ENCODE assay signal across 9 cellular contexts in the genomic region with DNA sequence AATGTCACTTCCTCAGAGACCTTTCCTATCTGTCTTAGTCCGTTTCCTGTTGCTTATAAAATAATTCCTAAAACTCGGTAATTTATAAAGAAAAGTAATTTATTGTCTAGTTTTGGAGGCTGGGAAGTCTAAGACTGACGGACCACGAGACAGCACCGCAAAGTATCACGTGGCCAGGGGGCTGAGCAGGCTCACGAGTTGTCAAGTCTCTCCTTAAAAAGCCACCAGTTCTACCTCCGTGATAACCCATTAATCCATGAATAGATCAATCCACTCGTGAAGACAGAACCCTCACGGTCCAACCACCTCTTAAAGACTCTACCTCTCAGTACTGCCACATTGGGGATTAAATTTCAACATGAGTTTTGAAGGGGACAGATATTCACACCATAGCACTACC. TPM values are rescaled to one million over a fixed set of nuclear protein-coding genes. Genes with fewer than 3 reads are reported as not detected.
DNase-seq lines count a peak whose midpoint lies in the region; ATAC-seq, FAIRE-seq and TF ChIP-seq lines count a peak whose summit lies in the region.
"Had no signal": no experiment of that assay in that cellular context is flagged by ENCODE, and none has a peak within 500 bp of the region (broad histone marks: within the 10 kb centered on the region; RNA-seq: fewer than 3 reads in every experiment).

No MANE protein-coding gene starts in this region.

- peaks cover 17% of the 10 kb centered on the region for H3K23me2 ChIP-seq in H9 (ENCODE audit: insufficient read length, low read depth, low read length, poor library complexity, severe bottlenecking)

- H2BK12ac ChIP-seq in H9 (ENCODE audit: insufficient read length, low read depth, low read length), result no peak overlapping the region

- BruUV-seq in K562 (replicated peaks; lab: Mats Ljungman, UMichigan), result no TSS peak

- H4K8ac ChIP-seq in H9 (replicated peaks; ENCODE audit: insufficient read length, low read depth, low read length), result no peak overlapping the region

- no peaks in the 10 kb centered on the region for H3K27me3 ChIP-seq in H9 (ENCODE audit: insufficient read depth, low read length)
- no peaks in the 10 kb centered on the region for H3K27me3 ChIP-seq in K562 (ENCODE audit: control insufficient read depth in 2 of 2, insufficient read depth in 2 of 2, low read length in 2 of 2)

- H4K20me1 ChIP-seq in H9 (ENCODE audit: control insufficient read depth, insufficient read depth, insufficient read length), result peaks cover 3% of the 10 kb centered on the region
- H4K20me1 ChIP-seq in K562 (replicated peaks; ENCODE audit: control insufficient read depth, insufficient read depth, low read length), result peaks cover 3% of the 10 kb centered on the region; the same call in 1 of the 2 replicates

- H3K27me3 Mint-ChIP-seq in H9 (ENCODE audit: low read depth), result no peaks in the 10 kb centered on the region
- H3K27me3 Mint-ChIP-seq: activated naive CD4-positive, alpha-beta T cell treated with anti-CD3 and anti-CD28 coated beads, Interleukin-2, amount 50 U/mL, for 24 hours had no signal

- no peak overlapping the region for H2AFZ ChIP-seq in H9 (ENCODE audit: low read length)
- H2AFZ ChIP-seq in K562 (ENCODE audit: low read depth, low read length), result peak overlapping the region; percentile 80

- no peak overlapping the region for H2BK15ac ChIP-seq in H9 (ENCODE audit: low read depth, low read length)

- no peak overlapping the region for H2BK5ac ChIP-seq in H9 (ENCODE audit: insufficient read length, low read length)

- no peaks in the 10 kb centered on the region for H3K79me1 ChIP-seq in H9 (ENCODE audit: insufficient read depth, low read depth, low read length, poor library complexity, severe bottlenecking)

- DNase-seq in H9 (no peak), RKO (ENCODE audit: low spot score) (peak; percentile 44), K562 (ENCODE audit: extremely low read depth in 1 of 4, low spot score in 3 of 4) (peak; percentile 16 to 62 (median 22)), medulla oblongata (ENCODE audit: extremely low spot score) (peak; percentile 30), NCI-H510A (lab: John Stamatoyannopoulos, UW) (no peak), posterior vena cava (ENCODE audit: low spot score) (no peak), NCI-H774 (lab: John Stamatoyannopoulos, UW) (no peak)

- H3K9me3 Mint-ChIP-seq in H9, result no peaks in the 10 kb centered on the region
- H3K9me3 Mint-ChIP-seq: activated naive CD4-positive, alpha-beta T cell treated with anti-CD3 and anti-CD28 coated beads, Interleukin-2, amount 50 U/mL, for 24 hours had no signal

- peaks cover 5 to 8% of the 10 kb centered on the region in 2 experiments for H3K4me1 Mint-ChIP-seq in H9

- CTCF ChIA-PET in K562 (lab: Yijun Ruan, JAX; ENCODE audit: low intra/inter-chr PET ratio), result no interaction called here

- H3K4ac ChIP-seq in H9 (ENCODE audit: low read depth, low read length), result no peak overlapping the region

- POLR2A ChIA-PET in K562 (lab: Yijun Ruan, JAX), result no interaction called here

- H4K91ac ChIP-seq in H9 (ENCODE audit: insufficient read length, low read depth, low read length), result no peak overlapping the region

- TF ChIP-seq CTCF in H9 (conservative IDR thresholded peaks at IDR 0.05) (no peak), K562 (IDR thresholded peaks at IDR 0.05 in 2 of 3, conservative IDR thresholded peaks at IDR 0.05 in 1 of 3; ENCODE audit: insufficient read depth in 2 of 3, low read depth in 1 of 3, low read length in 3 of 3) (no peak)

- no peak overlapping the region for H3K23ac ChIP-seq in H9 (ENCODE audit: insufficient read length, low read depth, low read length)

- H3K4me3 ChIP-seq in K562 (peak overlapping the region; percentile 95), urinary bladder (ENCODE audit: low read depth, low read length) (peak overlapping the region; percentile 67)

- H3K4me1 ChIP-seq in H9 (ENCODE audit: insufficient read depth, low read length), result no peaks in the 10 kb centered on the region; the same call in 1 of the 2 replicates
- peaks cover 11 to 29% of the 10 kb centered on the region in 2 experiments for H3K4me1 ChIP-seq in K562 (replicated peaks in 1 of 2; ENCODE audit: control insufficient read depth in 2 of 2, insufficient read depth in 2 of 2, low read length in 2 of 2)
- peaks cover 1% of the 10 kb centered on the region for H3K4me1 ChIP-seq in urinary bladder (ENCODE audit: insufficient read depth)

- peak overlapping the region; percentile 49 for H3K9ac ChIP-seq in H9 (ENCODE audit: extremely low read depth, insufficient read length, low read length)
- H3K9ac ChIP-seq in K562 (ENCODE audit: insufficient read depth in 1 of 2, low read depth in 2 of 2, low read length in 2 of 2), result peak overlapping the region; percentile 93 to 96

- intact Hi-C loops in K562 (cut with micrococcal nuclease) (no loop called here), posterior vena cava (cut with DNase I) (no loop called here)

- H3K79me2 ChIP-seq in H9 (ENCODE audit: insufficient read depth, low read length) (peaks cover 2% of the 10 kb centered on the region; the same call in 1 of the 2 replicates), K562 (ENCODE audit: control insufficient read depth, insufficient read depth, low read length) (peaks cover 94% of the 10 kb centered on the region)

- no peak overlapping the region for H3K56ac ChIP-seq in H9 (ENCODE audit: insufficient read length, low read depth, low read length)

- TF ChIP-seq RAD21 in K562 (CRISPR knock-in tag; conservative IDR thresholded peaks at IDR 0.05 in 1 of 2, IDR thresholded peaks at IDR 0.05 in 1 of 2), result no peak

- H3K4me3 Mint-ChIP-seq in H9, result no peak overlapping the region
- H3K4me3 Mint-ChIP-seq: activated naive CD4-positive, alpha-beta T cell treated with anti-CD3 and anti-CD28 coated beads, Interleukin-2, amount 50 U/mL, for 24 hours had no signal

- no CpG with 5 or more reads among the region's 10 CpGs for whole genome bisulfite sequencing in H9 (ENCODE audit: extremely low coverage, insufficient read length, low lambda C conversion rate)
- 2% methylated on average over 10 of the region's 10 CpGs for WGBS in K562 (ENCODE audit: insufficient coverage, low coverage, missing lambda C conversion rate)
- WGBS in urinary bladder, result under 1% methylated on average over 10 of the region's 10 CpGs

- H2AK5ac ChIP-seq in H9 (ENCODE audit: insufficient read length, low read length), result no peak overlapping the region

- TF ChIP-seq POLR2A in K562 (conservative IDR thresholded peaks at IDR 0.05), result no peak

- H3K27ac ChIP-seq in H9 (ENCODE audit: insufficient read length, low read depth, low read length) (no peak overlapping the region), K562 (ENCODE audit: extremely low read depth, low read depth, low read length) (peak overlapping the region; percentile 81), urinary bladder (ENCODE audit: low read depth) (no peak overlapping the region)

- FAIRE-seq in K562 (lab: Jason Lieb, UNC), result peak; percentile 48

- ATAC-seq in K562, result 0 out of 3 replicates have a peak, but pooled peaks have one; percentile 10

- H2BK20ac ChIP-seq in H9 (ENCODE audit: low read depth, low read length, poor library complexity, severe bottlenecking), result no peak overlapping the region

- H3T11ph ChIP-seq in H9 (ENCODE audit: low read length), result no peak overlapping the region

- H3K4me2 ChIP-seq in H9 (ENCODE audit: insufficient read depth, insufficient read length, low read length), result peak overlapping the region; percentile 95
- H3K4me2 ChIP-seq in K562 (ENCODE audit: insufficient read depth, low read length), result peak overlapping the region; percentile 95

- H3K36me3 Mint-ChIP-seq in H9 (ENCODE audit: insufficient read depth in 1 of 3, low read depth in 3 of 3), result peaks cover 0 to 13% (median 7%) of the 10 kb centered on the region in 3 experiments; a peak in 4 of 7 replicates

- H3K9me3 ChIP-seq in H9 (ENCODE audit: control insufficient read depth, low read depth, low read length) (no peaks in the 10 kb centered on the region), K562 (replicated peaks; ENCODE audit: control insufficient read depth, insufficient read depth, low read depth, low read length) (no peaks in the 10 kb centered on the region)

- no peak overlapping the region for H2BK120ac ChIP-seq in H9 (ENCODE audit: low read depth, low read length, poor library complexity, severe bottlenecking)

- in situ Hi-C loops in K562 (cut with MboI), result no loop called here

- no peaks in the 10 kb centered on the region for H3K9me1 ChIP-seq in K562 (ENCODE audit: control insufficient read depth, insufficient read depth, low read length)

- H4K5ac ChIP-seq in H9 (ENCODE audit: insufficient read length, low read depth, low read length), result no peak overlapping the region

- no peak overlapping the region for H3K14ac ChIP-seq in H9 (ENCODE audit: insufficient read depth, low read length)

- no peak overlapping the region for H3K18ac ChIP-seq in H9 (ENCODE audit: insufficient read length, low read depth, low read length)

- no peak for TF ChIP-seq EP300 in K562 (IDR thresholded peaks at IDR 0.05; ENCODE audit: low read length)

- H3K36me3 ChIP-seq in K562 (ENCODE audit: control insufficient read depth, insufficient read depth, low read length) (peaks cover 19% of the 10 kb centered on the region; the same call in 2 of the 3 replicates), urinary bladder (ENCODE audit: insufficient read depth) (no peaks in the 10 kb centered on the region)

- no peak overlapping the region for H3K27ac Mint-ChIP-seq in H9
- H3K27ac Mint-ChIP-seq: activated naive CD4-positive, alpha-beta T cell treated with anti-CD3 and anti-CD28 coated beads, Interleukin-2, amount 50 U/mL, for 24 hours had no signal

RNA-seq across cellular contexts. Expression of gene LINS1, which starts 0.8 kb away (rescaled TPM):
- total RNA-seq in H9 (2021), result 8.8 and 11.2 TPM in 2 replicates
- total RNA-seq in K562 (2011; cell fraction: chromatin; rRNA removed; ENCODE audit: low replicate concordance), result 87.8 and 153 TPM in 2 replicates
- total RNA-seq in K562 (2011; cell fraction: nucleolus; rRNA removed), result 34.2 and 36.7 TPM in 2 replicates
- total RNA-seq in K562 (2011; cell fraction: nucleoplasm; rRNA removed), result 60.3 and 95.4 TPM in 2 replicates
- 13.8 and 15.4 TPM in 2 replicates for total RNA-seq in K562 (2014; rRNA removed)
- 29.0 and 32.4 TPM in 2 replicates for total RNA-seq in K562 (2014; rRNA removed; fragmentation: Illumina TruSeq; extraction: Trizol)
- 22.7 and 23.5 TPM in 2 replicates for total RNA-seq in K562 (2015; rRNA removed; fragmentation: Illumina TruSeq; extraction: Trizol)
- total RNA-seq in K562 (2021), result 21.4 and 21.5 TPM in 2 replicates
- 29.9 and 30.6 TPM in 2 replicates for polyA plus RNA-seq in K562 (2011; rRNA removed)
- 6.2 and 13.3 TPM in 2 replicates for polyA plus RNA-seq in K562 (2011; cell fraction: cytosol; rRNA removed)
- 64.9 and 74.1 TPM in 2 replicates for polyA plus RNA-seq in K562 (2011; cell fraction: nucleus; rRNA removed)
- 14.5 and 17.7 TPM in 2 replicates for polyA plus RNA-seq in K562 (2012)
- 24.6 and 27.3 TPM in 2 replicates for polyA plus RNA-seq in K562 (2014; fragmentation: Illumina TruSeq; extraction: Trizol)
- polyA plus RNA-seq in K562 (2014; fragmentation: Nextera tagmentation; extraction: Ambion mirVana), result 10 to 100 TPM; 28.9 to 31.4 TPM
- polyA plus RNA-seq in K562 (2014; rRNA removed), result 18.5 and 21.5 TPM in 2 replicates
- 46.1 and 56.9 TPM in 2 replicates for polyA minus RNA-seq in K562 (2011; rRNA and poly(A)+ RNA removed)
- polyA minus RNA-seq in K562 (2011; cell fraction: cytosol; rRNA and poly(A)+ RNA removed), result 17.2 and 29.3 TPM in 2 replicates
- polyA minus RNA-seq in K562 (2011; cell fraction: nucleus; rRNA and poly(A)+ RNA removed), result 35.5 and 57.6 TPM in 2 replicates
- total RNA-seq in urinary bladder, result 52.4 TPM
- 11.1 TPM for polyA plus RNA-seq in urinary bladder
- total RNA-seq in posterior vena cava, result 10 to 100 TPM in 1 of 2 donors, 1 to 10 TPM in 1; 8.3 to 11.9 TPM

RNA-seq across cellular contexts. Expression of gene ASB7, which starts 1.2 kb away (rescaled TPM):
- total RNA-seq in H9 (2021) (12.8 and 13.9 TPM in 2 replicates), K562 (2014; rRNA removed) (7.5 and 7.6 TPM in 2 replicates), K562 (2014; rRNA removed; fragmentation: Illumina TruSeq; extraction: Trizol) (7.7 and 9.0 TPM in 2 replicates), K562 (2015; rRNA removed; fragmentation: Illumina TruSeq; extraction: Trizol) (6.7 and 6.8 TPM in 2 replicates), K562 (2021) (8.6 and 10.1 TPM in 2 replicates), urinary bladder (16.5 TPM), posterior vena cava (10 to 100 TPM in 1 of 2 donors, 1 to 10 TPM in 1; 8.8 to 10.2 TPM)
- total RNA-seq in K562 (2011; cell fraction: chromatin; rRNA removed; ENCODE audit: low replicate concordance), result 24.7 and 30.7 TPM in 2 replicates
- 8.3 and 9.0 TPM in 2 replicates for total RNA-seq in K562 (2011; cell fraction: nucleolus; rRNA removed)
- total RNA-seq in K562 (2011; cell fraction: nucleoplasm; rRNA removed), result 14.7 and 15.6 TPM in 2 replicates
- polyA plus RNA-seq in K562 (2011; rRNA removed) (7.4 and 8.6 TPM in 2 replicates), K562 (2014; fragmentation: Illumina TruSeq; extraction: Trizol) (5.6 and 5.7 TPM in 2 replicates), K562 (2014; fragmentation: Nextera tagmentation; extraction: Ambion mirVana) (1 to 10 TPM; 1.8 to 2.7 TPM), K562 (2014; rRNA removed) (5.2 and 5.7 TPM in 2 replicates), urinary bladder (8.5 TPM)
- 4.7 and 4.9 TPM in 2 replicates for polyA plus RNA-seq in K562 (2011; cell fraction: cytosol; rRNA removed)
- 7.9 and 8.3 TPM in 2 replicates for polyA plus RNA-seq in K562 (2011; cell fraction: nucleus; rRNA removed)
- polyA plus RNA-seq in K562 (2012), result 3.9 and 4.9 TPM in 2 replicates
- polyA minus RNA-seq in K562 (2011; rRNA and poly(A)+ RNA removed), result 26.7 and 28.2 TPM in 2 replicates
- 6.7 and 8.5 TPM in 2 replicates for polyA minus RNA-seq in K562 (2011; cell fraction: cytosol; rRNA and poly(A)+ RNA removed)
- 9.3 and 13.8 TPM in 2 replicates for polyA minus RNA-seq in K562 (2011; cell fraction: nucleus; rRNA and poly(A)+ RNA removed)

Comparison
In these comparisons a context has a peak if more than half of its experiments do, and no peak if none do; other contexts are left out.
1. DNase-seq: peak in RKO (single experiment), K562 (4 of 4) and medulla oblongata (single experiment); none in H9 (single experiment), NCI-H510A (single experiment), posterior vena cava (single experiment) and NCI-H774 (single experiment).